In the genomic region with DNA sequence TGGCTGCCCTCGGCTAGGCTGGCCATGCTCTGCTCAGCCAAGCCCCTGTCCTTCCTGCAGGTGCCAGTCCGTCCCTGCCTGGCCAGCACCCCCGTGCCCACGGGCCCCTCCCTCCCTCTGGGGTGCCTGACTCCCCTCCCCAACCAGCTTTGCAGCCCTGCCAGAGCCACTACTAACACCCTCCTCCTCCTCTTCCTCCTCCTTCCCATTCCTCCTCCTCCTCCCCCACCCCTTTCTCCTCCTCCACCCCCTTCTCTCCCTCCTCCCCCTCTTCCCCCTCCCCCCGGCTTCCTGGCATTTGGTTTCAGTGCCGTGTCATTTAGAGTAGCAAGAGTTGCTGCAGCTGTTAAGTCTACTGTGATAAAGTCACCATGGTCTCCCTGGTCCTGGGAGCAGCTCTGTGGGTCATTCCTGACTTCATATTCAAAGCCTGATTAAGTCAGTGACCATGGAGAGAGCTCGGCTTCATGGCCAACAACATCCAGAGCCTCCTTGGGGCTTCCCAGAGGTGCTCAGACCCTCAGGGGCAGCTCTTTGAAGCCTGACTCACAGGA, we compare ENCODE assay signal across 1 cellular context.
TF ChIP-seq lines count a peak whose summit lies in the region.

No MANE protein-coding gene starts in this region.

TF ChIP-seq in H1, 55 proteins besides CTCF, POLR2A, EP300 and RAD21 (continued from another document):
- no peak for TF ChIP-seq SP4 (IDR thresholded peaks at IDR 0.05; ENCODE audit: low read length)
